10 cellular contexts compared by ENCODE assay signal in genomic region chr1:42847721-42848470, GRCh38. TPM values are rescaled to one million over a fixed set of nuclear protein-coding genes. Genes with fewer than 3 reads are reported as not detected.
DNase-seq lines count a peak whose midpoint lies in the region; ATAC-seq and TF ChIP-seq lines count a peak whose summit lies in the region.
"Had no signal": no experiment of that assay in that cellular context is flagged by ENCODE, and none has a peak within 500 bp of the region (broad histone marks: within the 10 kb centered on the region; RNA-seq: fewer than 3 reads in every experiment).

No MANE protein-coding gene starts in this region.

- no peak overlapping the region for H3K18ac ChIP-seq in mesenchymal stem cell (ENCODE audit: low read depth in 1 of 2, low read length in 2 of 2)

- H4K8ac ChIP-seq in mesenchymal stem cell (ENCODE audit: low read length) = no peak overlapping the region

- H3K36me3 ChIP-seq in HEK293 (ENCODE audit: control insufficient read depth in 2 of 2, insufficient read depth in 1 of 2, low read length in 2 of 2) (peaks cover 10 to 57% of the 10 kb centered on the region in 2 experiments; a peak in 2 of 3 replicates), mesenchymal stem cell (ENCODE audit: control insufficient read depth in 1 of 2, insufficient read depth in 2 of 2, low read depth in 1 of 2, low read length in 2 of 2) (peaks cover 17 to 46% of the 10 kb centered on the region in 2 experiments)

- no peak overlapping the region for H2AFZ ChIP-seq in mesenchymal stem cell (ENCODE audit: low read depth, low read length)

- H3K4me1 ChIP-seq in HEK293 (ENCODE audit: control insufficient read depth, insufficient read depth, low read length) (no peaks in the 10 kb centered on the region), mesenchymal stem cell (ENCODE audit: control insufficient read depth, insufficient read depth, low read depth, low read length) (peaks cover 3% of the 10 kb centered on the region)

- H3K4me3 ChIP-seq in AG10803 (ENCODE audit: low read length) (peak overlapping the region; percentile 90), HEK293 (ENCODE audit: low read depth, low read length) (no peak overlapping the region), mesenchymal stem cell (ENCODE audit: insufficient read depth in 1 of 2, low read depth in 1 of 2, low read length in 2 of 2) (peak overlapping the region in 1 of 2 experiments; percentile 95)

- H3K79me1 ChIP-seq in mesenchymal stem cell (replicated peaks; ENCODE audit: low read length, poor library complexity, severe bottlenecking) = peaks cover 35% of the 10 kb centered on the region

- 100% methylated on average over 2 of the region's 6 CpGs for WGBS in mesenchymal stem cell

- no peak overlapping the region for H2BK5ac ChIP-seq in mesenchymal stem cell (ENCODE audit: low read depth, low read length, poor library complexity, severe bottlenecking)

- TF ChIP-seq CTCF in AG10803 (conservative IDR thresholded peaks at IDR 0.05; ENCODE audit: low read length) (no peak), HEK293 (tag by site-specific recombination; IDR thresholded peaks at IDR 0.05) (no peak)

- H2BK120ac ChIP-seq in mesenchymal stem cell (ENCODE audit: low read depth, low read length) = no peak overlapping the region

- H2BK15ac ChIP-seq in mesenchymal stem cell (ENCODE audit: low read depth, poor library complexity, severe bottlenecking) = no peak overlapping the region

- H3K27ac Mint-ChIP-seq in activated T-helper 17 cell treated with anti-CD3 and anti-CD28 coated beads, Interleukin-2, amount 50 U/mL, for 72 hours = peak overlapping the region; percentile 82

- peak overlapping the region; percentile 90 for H3K9ac ChIP-seq in mesenchymal stem cell (ENCODE audit: low read length)

- peaks cover 30% of the 10 kb centered on the region for H3K4me1 Mint-ChIP-seq in activated T-helper 17 cell treated with anti-CD3 and anti-CD28 coated beads, Interleukin-2, amount 50 U/mL, for 72 hours

- no peak overlapping the region for H3K23ac ChIP-seq in mesenchymal stem cell (ENCODE audit: low read length in 2 of 2)

- no peak overlapping the region for H2BK12ac ChIP-seq in mesenchymal stem cell (ENCODE audit: low read length in 2 of 2)

- H3K27me3 Mint-ChIP-seq in activated T-helper 17 cell treated with anti-CD3 and anti-CD28 coated beads, Interleukin-2, amount 50 U/mL, for 72 hours = no peaks in the 10 kb centered on the region

- H3K14ac ChIP-seq in mesenchymal stem cell (ENCODE audit: low read length in 2 of 2) = no peak overlapping the region

- no peak overlapping the region for H3K4ac ChIP-seq in mesenchymal stem cell (ENCODE audit: low read depth in 1 of 2, low read length in 2 of 2)

- ATAC-seq in activated T-helper 17 cell treated with anti-CD3 and anti-CD28 coated beads, Interleukin-2, amount 50 U/mL, for 72 hours (replicated peaks) = peak; percentile 64
- no peak for ATAC-seq in GM19463 (IDR thresholded peaks at IDR 0.05; ENCODE audit: unreplicated experiment)

- H3K9me3 Mint-ChIP-seq in activated T-helper 17 cell treated with anti-CD3 and anti-CD28 coated beads, Interleukin-2, amount 50 U/mL, for 72 hours = no peaks in the 10 kb centered on the region

- no peak overlapping the region for H2AK5ac ChIP-seq in mesenchymal stem cell (ENCODE audit: low read length, severe bottlenecking)

- H3K9me3 ChIP-seq in HEK293 (ENCODE audit: control insufficient read depth, insufficient read depth, low read depth, low read length) = no peaks in the 10 kb centered on the region
- H3K9me3 ChIP-seq in mesenchymal stem cell (ENCODE audit: control insufficient read depth, low read length) = peaks cover 10% of the 10 kb centered on the region

- DNase-seq in AG10803 (ENCODE audit: low read depth) = no peak
- no peak for DNase-seq in mesenchymal stem cell
- DNase-seq in NCI-H2081 treated with DMSO at 0.1 percent for 48 hours (lab: John Stamatoyannopoulos, UW) = no peak
- DNase-seq in GDM1 (lab: John Stamatoyannopoulos, UW) = no peak
- no peak for DNase-seq in hippocampal formation (lab: John Stamatoyannopoulos, UW)
- DNase-seq: DMS53, substantia nigra had no signal

- H4K91ac ChIP-seq in mesenchymal stem cell (ENCODE audit: low read length) = no peak overlapping the region

- H3K4me3 Mint-ChIP-seq in activated T-helper 17 cell treated with anti-CD3 and anti-CD28 coated beads, Interleukin-2, amount 50 U/mL, for 72 hours = peak overlapping the region; percentile 92

- no peak overlapping the region for H3K27ac ChIP-seq in HEK293 (ENCODE audit: extremely low read depth, low read depth, low read length)
- H3K27ac ChIP-seq in mesenchymal stem cell (ENCODE audit: low read length, poor library complexity, severe bottlenecking) = no peak overlapping the region

- H3K36me3 Mint-ChIP-seq in activated T-helper 17 cell treated with anti-CD3 and anti-CD28 coated beads, Interleukin-2, amount 50 U/mL, for 72 hours (ENCODE audit: low read depth) = peaks cover 33% of the 10 kb centered on the region

- CTCF ChIA-PET in HEK293 (lab: Yijun Ruan, JAX) = interaction anchor here (0.9 kb wide), 1 partner anchor 226 kb away, joined by 3 read pairs; no protein-coding TSS in a partner anchor

- H3K4me2 ChIP-seq in mesenchymal stem cell (ENCODE audit: low read length, poor library complexity, severe bottlenecking) = no peak overlapping the region

- no peaks in the 10 kb centered on the region for H3K27me3 ChIP-seq in mesenchymal stem cell (ENCODE audit: control insufficient read depth in 1 of 2, insufficient read depth in 1 of 2, low read length in 2 of 2)

- POLR2A ChIA-PET in HEK293 (lab: Yijun Ruan, JAX) = no interaction called here

TF ChIP-seq in HEK293, 187 proteins besides CTCF, POLR2A, EP300 and RAD21:
- TF ChIP-seq ZNF202 (tag by site-specific recombination; IDR thresholded peaks at IDR 0.05; ENCODE audit: borderline replicate concordance) = no peak
- no peak for TF ChIP-seq ZNF184 (tag by site-specific recombination; IDR thresholded peaks at IDR 0.05)
- TF ChIP-seq ZNF561 (tag by site-specific recombination; IDR thresholded peaks at IDR 0.05; ENCODE audit: borderline replicate concordance) = no peak
- peak; percentile 32; the same call in 1 of the 2 replicates for TF ChIP-seq SP7 (tag by site-specific recombination; IDR thresholded peaks at IDR 0.05)
- no peak for TF ChIP-seq ZNF549 (tag by site-specific recombination; IDR thresholded peaks at IDR 0.05)
- TF ChIP-seq OVOL3 (tag by site-specific recombination; IDR thresholded peaks at IDR 0.05) = no peak
- no peak for TF ChIP-seq ZNF19 (tag by site-specific recombination; IDR thresholded peaks at IDR 0.05; ENCODE audit: low read depth)
- no peak for TF ChIP-seq ZBTB17 (tag by site-specific recombination; IDR thresholded peaks at IDR 0.05)

RNA-seq across cellular contexts. Expression of gene ZNF691, which starts 1.5 kb away (rescaled TPM):
- total RNA-seq in activated T-helper 17 cell treated with anti-CD3 and anti-CD28 coated beads, Interleukin-2, amount 50 U/mL, for 72 hours = 1 to 10 TPM; 7.3 to 9.0 TPM
- polyA plus RNA-seq in mesenchymal stem cell (2013, experiment 1 of 2) = 6.0 TPM
- 5.7 TPM for polyA plus RNA-seq in mesenchymal stem cell (2013, experiment 2 of 2)

RNA-seq across cellular contexts. Expression of gene SVBP, which starts 30.7 kb away (rescaled TPM):
- 10 to 100 TPM; 21.8 to 22.2 TPM for total RNA-seq in activated T-helper 17 cell treated with anti-CD3 and anti-CD28 coated beads, Interleukin-2, amount 50 U/mL, for 72 hours
- polyA plus RNA-seq in mesenchymal stem cell (2013, experiment 1 of 2) = 39.9 TPM
- 39.5 TPM for polyA plus RNA-seq in mesenchymal stem cell (2013, experiment 2 of 2)

RNA-seq across cellular contexts. Expression of gene ERMAP, which starts 31.0 kb away (rescaled TPM):
- 1 to 10 TPM; 3.7 to 4.8 TPM for total RNA-seq in activated T-helper 17 cell treated with anti-CD3 and anti-CD28 coated beads, Interleukin-2, amount 50 U/mL, for 72 hours
- 7.8 TPM for polyA plus RNA-seq in mesenchymal stem cell (2013, experiment 1 of 2)
- 7.6 TPM for polyA plus RNA-seq in mesenchymal stem cell (2013, experiment 2 of 2)
